ENCODE assay signal across 1 cellular context in genomic region chr13:97502192-97502591, GRCh38.
TF ChIP-seq lines count a peak whose summit lies in the region.

No MANE protein-coding gene starts in this region.

TF ChIP-seq in H1, 55 proteins besides CTCF, POLR2A, EP300 and RAD21 (continued from another document):
- no peak for TF ChIP-seq MAX (IDR thresholded peaks at IDR 0.05)
- TF ChIP-seq TEAD4 (IDR thresholded peaks at IDR 0.05; ENCODE audit: low read depth, low read length), result no peak
- no peak for TF ChIP-seq JUN (IDR thresholded peaks at IDR 0.05; ENCODE audit: low read depth, low read length)
- TF ChIP-seq CBX8 (IDR thresholded peaks at IDR 0.05; ENCODE audit: borderline replicate concordance, low read depth, low read length), result no peak
- no peak for TF ChIP-seq TBP (IDR thresholded peaks at IDR 0.05; ENCODE audit: low read depth, low read length)
- TF ChIP-seq ZNF274 (IDR thresholded peaks at IDR 0.05; ENCODE audit: borderline replicate concordance, extremely low read depth, low read length), result no peak
- no peak for TF ChIP-seq MAFK (IDR thresholded peaks at IDR 0.05; ENCODE audit: low read depth, low read length)
- TF ChIP-seq HDAC6 (IDR thresholded peaks at IDR 0.05; ENCODE audit: low read depth, low read length), result no peak
- TF ChIP-seq BRCA1 (IDR thresholded peaks at IDR 0.05; ENCODE audit: low read depth, low read length), result no peak
- TF ChIP-seq SP2 (IDR thresholded peaks at IDR 0.05; ENCODE audit: low read length), result no peak
